In genomic region chr2:81181845-81182244, GRCh38 we compare ENCODE assay signal across 6 cellular contexts.
"Had no signal": no experiment of that assay in that cellular context is flagged by ENCODE, and none has a peak within 500 bp of the region (broad histone marks: within the 10 kb centered on the region; RNA-seq: fewer than 3 reads in every experiment).

No MANE protein-coding gene starts in this region.

- ATAC-seq: K562 had no signal

- FAIRE-seq: HTR-8/SVneo, K562 had no signal

- H3K9ac ChIP-seq: KMS-11 had no signal

- H3K4me2 ChIP-seq: KMS-11 had no signal

- DNase-seq: KBM-7, KG1 had no signal

- H3K4me3 ChIP-seq: K562 had no signal

- H3K27ac ChIP-seq: HL-60, KMS-11 had no signal
